ENCODE assay signal across 9 cellular contexts in the genomic region with DNA sequence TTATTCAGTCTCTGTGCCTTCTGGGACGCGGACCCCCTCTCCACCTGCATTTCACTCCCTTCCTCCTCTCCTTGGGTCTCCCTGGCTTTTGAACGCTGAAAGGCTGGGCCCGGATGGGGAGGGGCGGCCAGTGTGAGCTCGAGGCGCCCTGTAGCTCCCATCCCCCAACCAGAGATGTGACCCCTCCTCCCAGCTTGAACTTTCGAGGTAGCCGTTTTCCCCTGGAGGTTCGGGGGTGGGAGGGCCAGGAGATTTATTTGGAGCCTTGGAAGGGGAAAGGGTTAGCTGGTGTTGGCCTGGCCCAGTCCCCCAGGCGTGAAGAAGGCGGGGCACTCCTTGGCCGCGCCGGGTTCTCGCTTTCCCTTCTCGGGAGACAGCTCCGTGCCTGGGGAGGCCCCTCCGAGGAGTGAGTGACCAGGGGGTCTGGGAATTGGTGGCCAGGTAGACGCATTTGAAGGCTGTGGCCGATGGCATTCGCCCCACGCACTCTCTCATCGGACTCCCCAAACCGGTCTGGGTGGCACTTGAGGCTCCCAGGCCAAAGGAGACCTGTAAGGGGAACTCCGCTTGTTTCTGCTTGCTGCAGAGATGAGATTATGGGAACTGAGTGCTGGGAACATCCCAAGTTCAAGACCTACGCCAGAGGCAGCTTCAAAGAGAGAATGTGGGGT. TPM values are rescaled to one million over a fixed set of nuclear protein-coding genes. Genes with fewer than 3 reads are reported as not detected.
DNase-seq lines count a peak whose midpoint lies in the region; ATAC-seq, FAIRE-seq and TF ChIP-seq lines count a peak whose summit lies in the region.
"Had no signal": no experiment of that assay in that cellular context is flagged by ENCODE, and none has a peak within 500 bp of the region (broad histone marks: within the 10 kb centered on the region; RNA-seq: fewer than 3 reads in every experiment).

No MANE protein-coding gene starts in this region.

- peak overlapping the region; percentile 90 for H3K9ac ChIP-seq in NT2/D1 (ENCODE audit: insufficient read length, low read depth)
- H3K9ac ChIP-seq in K562 (ENCODE audit: insufficient read depth in 1 of 2, low read depth in 2 of 2, low read length in 2 of 2): peak overlapping the region; percentile 68 to 90
- peak overlapping the region; percentile 72; the same call in 1 of the 2 replicates for H3K9ac ChIP-seq in iPS-20b (ENCODE audit: low read depth, low read length)

- DNase-seq in GM03348 (ENCODE audit: low spot score) (peak; percentile 47), NT2/D1 (ENCODE audit: low read depth, low spot score) (peak; percentile 36), K562 (ENCODE audit: extremely low read depth in 1 of 4, low spot score in 3 of 4) (peak; percentile 29 to 46 (median 38)), small intestine (peak; percentile 45), NCI-H1092 treated with DMSO at 0.1 percent for 48 hours (lab: John Stamatoyannopoulos, UW) (no peak)

- H3K9me3 ChIP-seq in NT2/D1 (ENCODE audit: insufficient read depth, low read length): no peaks in the 10 kb centered on the region
- H3K9me3 ChIP-seq in K562 (replicated peaks; ENCODE audit: control insufficient read depth, insufficient read depth, low read depth, low read length): no peaks in the 10 kb centered on the region
- no peaks in the 10 kb centered on the region for H3K9me3 ChIP-seq in iPS-20b (ENCODE audit: insufficient read depth, low read depth, low read length)
- no peaks in the 10 kb centered on the region for H3K9me3 ChIP-seq in small intestine (ENCODE audit: control insufficient read depth, low read depth)

- POLR2A ChIA-PET in K562 (lab: Yijun Ruan, JAX): interaction anchor here (0.6 to 1.2 kb wide), 5 partner anchors 58 to 1467 kb away, joined by 3 to 4 read pairs (median 3); no protein-coding TSS in a partner anchor

- H3K9me1 ChIP-seq in K562 (ENCODE audit: control insufficient read depth, insufficient read depth, low read length): no peaks in the 10 kb centered on the region

- TF ChIP-seq RAD21 in K562 (CRISPR knock-in tag; conservative IDR thresholded peaks at IDR 0.05 in 1 of 2, IDR thresholded peaks at IDR 0.05 in 1 of 2): no peak

- BruUV-seq in K562 (replicated peaks; lab: Mats Ljungman, UMichigan): TSS peak; percentile 40

- TF ChIP-seq CTCF in K562 (IDR thresholded peaks at IDR 0.05 in 2 of 3, conservative IDR thresholded peaks at IDR 0.05 in 1 of 3; ENCODE audit: insufficient read depth in 2 of 3, low read depth in 1 of 3, low read length in 3 of 3): no peak

- H3K4me1 ChIP-seq in NT2/D1 (ENCODE audit: insufficient read depth, insufficient read length) (peaks cover 3% of the 10 kb centered on the region), K562 (replicated peaks in 1 of 2; ENCODE audit: control insufficient read depth in 2 of 2, insufficient read depth in 2 of 2, low read length in 2 of 2) (peaks cover 10 to 17% of the 10 kb centered on the region in 2 experiments), iPS-20b (ENCODE audit: insufficient read depth, low read length) (peaks cover 2% of the 10 kb centered on the region; the same call in 1 of the 2 replicates), small intestine (ENCODE audit: control insufficient read depth in 2 of 2, insufficient read depth in 1 of 2, low read depth in 1 of 2, low read length in 1 of 2) (peaks cover 0 to 4% of the 10 kb centered on the region in 2 donors)

- H3K4me3 ChIP-seq in NT2/D1 (ENCODE audit: insufficient read length, low read depth) (peak overlapping the region; percentile 70), K562 (peak overlapping the region; percentile 70), iPS-20b (ENCODE audit: low read length) (peak overlapping the region; percentile 80), small intestine (ENCODE audit: low read depth in 1 of 2, low read length in 2 of 2) (peak overlapping the region; percentile 80 to 89)

- WGBS in K562 (ENCODE audit: insufficient coverage, low coverage, missing lambda C conversion rate): 4% methylated on average over 21 of the region's 27 CpGs
- WGBS in small intestine, 3 donors: 4 to 13% (median 9%) methylated on average over 26 to 27 of the region's 27 CpGs

- peak; percentile 58 for ATAC-seq in K562
- no peak for ATAC-seq in HG02885 (IDR thresholded peaks at IDR 0.05; ENCODE audit: poor library complexity, unreplicated experiment)
- no peak for ATAC-seq in HG02759 (IDR thresholded peaks at IDR 0.05; ENCODE audit: unreplicated experiment)

- in situ Hi-C loops in K562 (cut with MboI): loop anchor here (5.0 to 10.0 kb wide), 2 partner anchors 398 to 1155 kb away; no protein-coding TSS in a partner anchor

- H3K36me3 ChIP-seq in NT2/D1 (ENCODE audit: insufficient read depth, insufficient read length, low read length) (peaks cover 30% of the 10 kb centered on the region), K562 (ENCODE audit: control insufficient read depth, insufficient read depth, low read length) (peaks cover 22% of the 10 kb centered on the region), iPS-20b (ENCODE audit: insufficient read depth, low read depth, low read length) (peaks cover 37% of the 10 kb centered on the region), small intestine (ENCODE audit: control insufficient read depth in 2 of 2, insufficient read depth in 2 of 2, low read length in 2 of 2) (peaks cover 0 to 3% of the 10 kb centered on the region in 2 donors)

- peak overlapping the region; percentile 86 for H3K4me2 ChIP-seq in K562 (ENCODE audit: insufficient read depth, low read length)

- FAIRE-seq in K562 (lab: Jason Lieb, UNC): no peak
- no peak for FAIRE-seq in small intestine (lab: Jason Lieb, UNC)

- TF ChIP-seq EP300 in K562 (IDR thresholded peaks at IDR 0.05; ENCODE audit: low read length): no peak

- TF ChIP-seq POLR2A in K562 (conservative IDR thresholded peaks at IDR 0.05): no peak

- peak overlapping the region; percentile 99 for H2AFZ ChIP-seq in K562 (ENCODE audit: low read depth, low read length)

- intact Hi-C loops in K562 (cut with micrococcal nuclease): loop anchor here (5.0 to 10.0 kb wide), 2 partner anchors 395 to 1038 kb away; no protein-coding TSS in a partner anchor

- peaks cover 11% of the 10 kb centered on the region for H3K27me3 ChIP-seq in NT2/D1 (ENCODE audit: insufficient read depth, insufficient read length)
- H3K27me3 ChIP-seq in K562 (ENCODE audit: control insufficient read depth in 2 of 2, insufficient read depth in 2 of 2, low read length in 2 of 2): no peaks in the 10 kb centered on the region
- H3K27me3 ChIP-seq in iPS-20b (ENCODE audit: insufficient read depth, low read length): peaks cover 7% of the 10 kb centered on the region
- H3K27me3 ChIP-seq in small intestine (ENCODE audit: control insufficient read depth in 2 of 2, insufficient read depth in 2 of 2, low read length in 2 of 2): no peaks in the 10 kb centered on the region

- H4K20me1 ChIP-seq in K562 (replicated peaks; ENCODE audit: control insufficient read depth, insufficient read depth, low read length): no peaks in the 10 kb centered on the region

- CTCF ChIA-PET in K562 (lab: Yijun Ruan, JAX; ENCODE audit: low intra/inter-chr PET ratio): no interaction called here

- H3K79me2 ChIP-seq in K562 (ENCODE audit: control insufficient read depth, insufficient read depth, low read length): peaks cover 3% of the 10 kb centered on the region; the same call in 1 of the 3 replicates

- H3K27ac ChIP-seq in K562 (ENCODE audit: extremely low read depth, low read depth, low read length) (no peak overlapping the region; the same call in 2 of the 3 replicates), iPS-20b (ENCODE audit: low read length) (no peak overlapping the region), small intestine (ENCODE audit: low read depth in 1 of 2, low read length in 1 of 2) (no peak overlapping the region)

RNA-seq across cellular contexts. Expression of gene LDAF1, which starts 0.9 kb away (rescaled TPM):
- total RNA-seq in K562 (2011; cell fraction: chromatin; rRNA removed; ENCODE audit: low replicate concordance): 9.6 and 10.6 TPM in 2 replicates
- total RNA-seq in K562 (2011; cell fraction: nucleolus; rRNA removed): 17.2 and 17.6 TPM in 2 replicates
- total RNA-seq in K562 (2011; cell fraction: nucleoplasm; rRNA removed): 11.7 and 12.3 TPM in 2 replicates
- total RNA-seq in K562 (2014; rRNA removed) (7.3 and 9.3 TPM in 2 replicates), K562 (2014; rRNA removed; fragmentation: Illumina TruSeq; extraction: Trizol) (12.6 and 15.3 TPM in 2 replicates), K562 (2015; rRNA removed; fragmentation: Illumina TruSeq; extraction: Trizol) (7.0 and 7.4 TPM in 2 replicates), K562 (2021) (11.8 and 13.1 TPM in 2 replicates)
- polyA plus RNA-seq in K562 (2011; rRNA removed) (10.4 and 15.0 TPM in 2 replicates), K562 (2014; fragmentation: Illumina TruSeq; extraction: Trizol) (11.9 and 12.5 TPM in 2 replicates), K562 (2014; fragmentation: Nextera tagmentation; extraction: Ambion mirVana) (10 to 100 TPM; 13.7 to 20.1 TPM), K562 (2014; rRNA removed) (7.5 and 7.7 TPM in 2 replicates), small intestine (10 to 100 TPM in 1 of 3 donors, 1 to 10 TPM in 2; 5.7 to 17.5 (median 9.2) TPM)
- 12.6 and 17.0 TPM in 2 replicates for polyA plus RNA-seq in K562 (2011; cell fraction: cytosol; rRNA removed)
- polyA plus RNA-seq in K562 (2011; cell fraction: nucleus; rRNA removed): 4.7 and 8.8 TPM in 2 replicates
- polyA plus RNA-seq in K562 (2012): 11.8 and 19.0 TPM in 2 replicates
- 20.8 and 21.2 TPM in 2 replicates for polyA minus RNA-seq in K562 (2011; rRNA and poly(A)+ RNA removed)
- 11.4 and 11.6 TPM in 2 replicates for polyA minus RNA-seq in K562 (2011; cell fraction: cytosol; rRNA and poly(A)+ RNA removed)
- 6.6 and 9.1 TPM in 2 replicates for polyA minus RNA-seq in K562 (2011; cell fraction: nucleus; rRNA and poly(A)+ RNA removed)

RNA-seq across cellular contexts. Expression of gene DNAH3, which starts 8.8 kb away (rescaled TPM):
- 0.49 and 1.1 TPM in 2 replicates for total RNA-seq in K562 (2011; cell fraction: chromatin; rRNA removed; ENCODE audit: low replicate concordance)
- total RNA-seq in K562 (2011; cell fraction: nucleolus; rRNA removed): 0.26 and 0.50 TPM in 2 replicates
- total RNA-seq in K562 (2011; cell fraction: nucleoplasm; rRNA removed): 0.22 and 0.31 TPM in 2 replicates
- total RNA-seq in K562 (2014; rRNA removed) (0.12 and 0.50 TPM in 2 replicates), K562 (2014; rRNA removed; fragmentation: Illumina TruSeq; extraction: Trizol) (0.38 and 0.44 TPM in 2 replicates), K562 (2015; rRNA removed; fragmentation: Illumina TruSeq; extraction: Trizol) (0.40 and 0.45 TPM in 2 replicates), K562 (2021) (0.33 and 0.49 TPM in 2 replicates)
- polyA plus RNA-seq in K562 (2011; rRNA removed) (0.14 and 0.32 TPM in 2 replicates), K562 (2014; fragmentation: Illumina TruSeq; extraction: Trizol) (0.36 and 0.39 TPM in 2 replicates), K562 (2014; fragmentation: Nextera tagmentation; extraction: Ambion mirVana) (under 1 TPM; 0.65 to 0.84 TPM), K562 (2014; rRNA removed) (0.53 and 0.94 TPM in 2 replicates), small intestine (under 1 TPM in 2 of 3 donors, not detected in 1; 0.52 to 0.67 TPM)
- 0.12 and 0.15 TPM in 2 replicates for polyA plus RNA-seq in K562 (2011; cell fraction: cytosol; rRNA removed)
- 0.37 and 0.94 TPM in 2 replicates for polyA plus RNA-seq in K562 (2011; cell fraction: nucleus; rRNA removed)
- 0.47 and 1.4 TPM in 2 replicates for polyA plus RNA-seq in K562 (2012)
- polyA minus RNA-seq in K562 (2011; rRNA and poly(A)+ RNA removed): 0.30 and 0.63 TPM in 2 replicates
- not detected in 2 replicates for polyA minus RNA-seq in K562 (2011; cell fraction: cytosol; rRNA and poly(A)+ RNA removed)
- polyA minus RNA-seq in K562 (2011; cell fraction: nucleus; rRNA and poly(A)+ RNA removed): 0.22 and 0.40 TPM in 2 replicates
- total RNA-seq: M059J had no signal

RNA-seq across cellular contexts. Expression of gene ZP2, which starts 52.0 kb away (rescaled TPM):
- total RNA-seq in K562 (2011; cell fraction: chromatin; rRNA removed; ENCODE audit: low replicate concordance): not detected in 2 replicates
- total RNA-seq in K562 (2011; cell fraction: nucleolus; rRNA removed): not detected in 2 replicates
- total RNA-seq in K562 (2011; cell fraction: nucleoplasm; rRNA removed): not detected in 2 replicates
- total RNA-seq in K562 (2014; rRNA removed): not detected in 2 replicates
- not detected in 2 replicates for total RNA-seq in K562 (2014; rRNA removed; fragmentation: Illumina TruSeq; extraction: Trizol)
- not detected in 2 replicates for total RNA-seq in K562 (2015; rRNA removed; fragmentation: Illumina TruSeq; extraction: Trizol)
- not detected in 2 replicates for total RNA-seq in K562 (2021)
- polyA plus RNA-seq in K562 (2011; rRNA removed): not detected in 2 replicates
- polyA plus RNA-seq in K562 (2011; cell fraction: cytosol; rRNA removed): not detected in 2 replicates
- polyA plus RNA-seq in K562 (2011; cell fraction: nucleus; rRNA removed): not detected in 2 replicates
- not detected in 2 replicates for polyA plus RNA-seq in K562 (2012)
- polyA plus RNA-seq in K562 (2014; fragmentation: Illumina TruSeq; extraction: Trizol): not detected in 2 replicates
- not detected for polyA plus RNA-seq in K562 (2014; fragmentation: Nextera tagmentation; extraction: Ambion mirVana)
- not detected in 2 replicates for polyA plus RNA-seq in K562 (2014; rRNA removed)
- not detected in 2 replicates for polyA minus RNA-seq in K562 (2011; rRNA and poly(A)+ RNA removed)
- polyA minus RNA-seq in K562 (2011; cell fraction: cytosol; rRNA and poly(A)+ RNA removed): not detected in 2 replicates
- polyA minus RNA-seq in K562 (2011; cell fraction: nucleus; rRNA and poly(A)+ RNA removed): not detected in 2 replicates
- polyA plus RNA-seq in small intestine: 1 to 10 TPM in 1 of 3 donors, under 1 TPM in 2; 0.01 to 1.1 (median 0.54) TPM
- total RNA-seq: M059J had no signal
